ENCODE assay signal across 2 cellular contexts in the genomic region with DNA sequence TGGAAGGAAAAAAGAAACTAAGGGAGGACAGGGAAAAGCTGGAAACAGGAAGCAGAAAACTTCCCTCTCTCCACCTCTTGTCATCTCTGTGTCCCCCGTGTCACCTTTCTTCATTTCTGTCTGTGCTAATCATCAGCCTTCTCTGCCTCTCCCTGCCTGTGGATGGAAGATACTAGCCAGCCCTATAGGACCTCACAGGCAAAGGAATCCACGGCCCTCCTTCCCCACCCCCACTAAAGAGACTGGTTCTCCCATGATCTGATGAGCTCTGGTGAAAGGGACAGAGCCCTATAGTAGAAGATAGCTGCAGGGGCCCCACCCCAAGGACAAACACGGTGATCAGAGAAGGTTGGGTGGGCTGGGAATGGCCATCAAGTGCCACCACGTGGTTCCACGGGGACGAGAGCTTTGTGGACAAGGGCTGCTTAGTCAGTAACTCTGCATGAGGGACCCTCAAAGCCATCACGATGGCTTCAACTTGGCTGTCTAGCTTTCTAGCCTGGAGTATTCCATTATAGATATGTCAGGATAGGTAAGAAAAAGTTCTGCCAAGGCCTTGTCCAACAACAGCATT.
TF ChIP-seq lines count a peak whose summit lies in the region.

No MANE protein-coding gene starts in this region.

TF ChIP-seq in IMR-90, 13 proteins besides CTCF, POLR2A, EP300 and RAD21:
- TF ChIP-seq RCOR1 (IDR thresholded peaks at IDR 0.05; ENCODE audit: insufficient replicate concordance, low read length) (no peak), RFX5 (IDR thresholded peaks at IDR 0.05; ENCODE audit: low read depth, low read length) (no peak), MXI1 (IDR thresholded peaks at IDR 0.05; ENCODE audit: borderline replicate concordance, low read depth, low read length) (no peak), MAZ (IDR thresholded peaks at IDR 0.05; ENCODE audit: borderline replicate concordance, low read depth, low read length) (no peak), NFE2L2 (IDR thresholded peaks at IDR 0.05; ENCODE audit: low read depth, low read length) (no peak), CEBPB (IDR thresholded peaks at IDR 0.05; ENCODE audit: low read depth, low read length) (no peak), CHD1 (IDR thresholded peaks at IDR 0.05; ENCODE audit: low read depth, low read length) (no peak), FOS (IDR thresholded peaks at IDR 0.05; ENCODE audit: low read depth, low read length) (no peak), SMC3 (IDR thresholded peaks at IDR 0.05; ENCODE audit: low read depth, low read length) (no peak)
- TF ChIP-seq, protein P1, sequence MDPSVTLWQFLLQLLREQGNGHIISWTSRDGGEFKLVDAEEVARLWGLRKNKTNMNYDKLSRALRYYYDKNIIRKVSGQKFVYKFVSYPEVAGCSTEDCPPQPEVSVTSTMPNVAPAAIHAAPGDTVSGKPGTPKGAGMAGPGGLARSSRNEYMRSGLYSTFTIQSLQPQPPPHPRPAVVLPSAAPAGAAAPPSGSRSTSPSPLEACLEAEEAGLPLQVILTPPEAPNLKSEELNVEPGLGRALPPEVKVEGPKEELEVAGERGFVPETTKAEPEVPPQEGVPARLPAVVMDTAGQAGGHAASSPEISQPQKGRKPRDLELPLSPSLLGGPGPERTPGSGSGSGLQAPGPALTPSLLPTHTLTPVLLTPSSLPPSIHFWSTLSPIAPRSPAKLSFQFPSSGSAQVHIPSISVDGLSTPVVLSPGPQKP (IDR thresholded peaks at IDR 0.05; ENCODE audit: borderline replicate concordance, low read depth, low read length), result no peak
TF ChIP-seq in IMR-90: peak in this region for 0.

TF ChIP-seq in K562, 482 proteins besides CTCF, POLR2A, EP300 and RAD21 (continues in another document):
- TF ChIP-seq EP400 (IDR thresholded peaks at IDR 0.05) (no peak; the same call in 1 of the 2 replicates), CTCFL (IDR thresholded peaks at IDR 0.05; ENCODE audit: borderline replicate concordance, insufficient read depth, low read depth, low read length, poor library complexity, severe bottlenecking) (no peak), GATA2 (CRISPR knock-in tag; IDR thresholded peaks at IDR 0.05) (no peak), SOX6 (IDR thresholded peaks at IDR 0.05) (no peak), SMARCA4 (IDR thresholded peaks at IDR 0.05) (peak; percentile 54; the same call in 1 of the 2 replicates), ZFP30 (CRISPR knock-in tag; IDR thresholded peaks at IDR 0.05; ENCODE audit: borderline replicate concordance) (no peak), ARID1B (IDR thresholded peaks at IDR 0.05) (peak; percentile 65), ESRRA (IDR thresholded peaks at IDR 0.05; ENCODE audit: borderline replicate concordance, low read depth) (no peak), ZC3H11A (IDR thresholded peaks at IDR 0.05; ENCODE audit: low read depth, low read length) (no peak), CBFB (CRISPR knock-in tag; IDR thresholded peaks at IDR 0.05) (no peak), PRMT5 (CRISPR knock-in tag; IDR thresholded peaks at IDR 0.05) (no peak), TAL1 (IDR thresholded peaks at IDR 0.05) (peak; percentile 49; the same call in 1 of the 2 replicates), MCM2 (IDR thresholded peaks at IDR 0.05; ENCODE audit: low read depth) (no peak), ZBTB9 (CRISPR knock-in tag; IDR thresholded peaks at IDR 0.05) (no peak), SIRT6 (IDR thresholded peaks at IDR 0.05; ENCODE audit: low read depth, low read length) (no peak), ZBTB2 (IDR thresholded peaks at IDR 0.05) (peak; percentile 34; the same call in 1 of the 2 replicates), HCFC1 (IDR thresholded peaks at IDR 0.05; ENCODE audit: low read depth, low read length) (no peak), TRIM24 (IDR thresholded peaks at IDR 0.05) (0 out of 4 replicates have a peak, but pooled peaks of 1 of the 2 experiments have one; percentile 17), SPI1 (IDR thresholded peaks at IDR 0.05; ENCODE audit: borderline replicate concordance, low read depth, low read length) (no peak), ZNF592 (IDR thresholded peaks at IDR 0.05) (peak; percentile 89), SMAD1 (IDR thresholded peaks at IDR 0.05; ENCODE audit: low read depth, low read length, partially characterized antibody) (no peak), TGIF2 (CRISPR knock-in tag; IDR thresholded peaks at IDR 0.05) (no peak), L3MBTL2 (IDR thresholded peaks at IDR 0.05) (peak; percentile 84), ZZZ3 (IDR thresholded peaks at IDR 0.05) (no peak), HDAC1 (IDR thresholded peaks at IDR 0.05) (0 out of 4 replicates have a peak, but pooled peaks of 1 of the 2 experiments have one; percentile 19), JUNB (CRISPR knock-in tag; conservative IDR thresholded peaks at IDR 0.05) (no peak), TCFL5 (CRISPR knock-in tag; conservative IDR thresholded peaks at IDR 0.05) (no peak), POLR2G (IDR thresholded peaks at IDR 0.05; ENCODE audit: low read depth, low read length) (no peak), RB1 (IDR thresholded peaks at IDR 0.05; ENCODE audit: low read depth) (no peak), ETV6 (IDR thresholded peaks at IDR 0.05; ENCODE audit: borderline replicate concordance in 1 of 2, low read depth in 2 of 2, low read length in 1 of 2) (no peak), ETV6 (CRISPR knock-in tag; IDR thresholded peaks at IDR 0.05; ENCODE audit: borderline replicate concordance) (no peak), TCF3 (CRISPR knock-in tag; IDR thresholded peaks at IDR 0.05) (peak; percentile 65), CBFA2T3 (IDR thresholded peaks at IDR 0.05) (peak; percentile 71)
- TF ChIP-seq, protein P2, sequence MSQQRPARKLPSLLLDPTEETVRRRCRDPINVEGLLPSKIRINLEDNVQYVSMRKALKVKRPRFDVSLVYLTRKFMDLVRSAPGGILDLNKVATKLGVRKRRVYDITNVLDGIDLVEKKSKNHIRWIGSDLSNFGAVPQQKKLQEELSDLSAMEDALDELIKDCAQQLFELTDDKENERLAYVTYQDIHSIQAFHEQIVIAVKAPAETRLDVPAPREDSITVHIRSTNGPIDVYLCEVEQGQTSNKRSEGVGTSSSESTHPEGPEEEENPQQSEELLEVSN (IDR thresholded peaks at IDR 0.05; ENCODE audit: borderline replicate concordance in 1 of 2, extremely low read depth in 1 of 2, insufficient read depth in 1 of 2, insufficient read length in 1 of 2, low read depth in 1 of 2, low read length in 1 of 2, poor library complexity in 1 of 2, severe bottlenecking in 1 of 2), result peak; percentile 62 to 69
- TF ChIP-seq, protein P3, sequence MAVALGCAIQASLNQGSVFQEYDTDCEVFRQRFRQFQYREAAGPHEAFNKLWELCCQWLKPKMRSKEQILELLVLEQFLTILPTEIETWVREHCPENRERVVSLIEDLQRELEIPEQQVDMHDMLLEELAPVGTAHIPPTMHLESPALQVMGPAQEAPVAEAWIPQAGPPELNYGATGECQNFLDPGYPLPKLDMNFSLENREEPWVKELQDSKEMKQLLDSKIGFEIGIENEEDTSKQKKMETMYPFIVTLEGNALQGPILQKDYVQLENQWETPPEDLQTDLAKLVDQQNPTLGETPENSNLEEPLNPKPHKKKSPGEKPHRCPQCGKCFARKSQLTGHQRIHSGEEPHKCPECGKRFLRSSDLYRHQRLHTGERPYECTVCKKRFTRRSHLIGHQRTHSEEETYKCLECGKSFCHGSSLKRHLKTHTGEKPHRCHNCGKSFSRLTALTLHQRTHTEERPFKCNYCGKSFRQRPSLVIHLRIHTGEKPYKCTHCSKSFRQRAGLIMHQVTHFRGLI (CRISPR knock-in tag; IDR thresholded peaks at IDR 0.05), result no peak
- TF ChIP-seq, protein P4, sequence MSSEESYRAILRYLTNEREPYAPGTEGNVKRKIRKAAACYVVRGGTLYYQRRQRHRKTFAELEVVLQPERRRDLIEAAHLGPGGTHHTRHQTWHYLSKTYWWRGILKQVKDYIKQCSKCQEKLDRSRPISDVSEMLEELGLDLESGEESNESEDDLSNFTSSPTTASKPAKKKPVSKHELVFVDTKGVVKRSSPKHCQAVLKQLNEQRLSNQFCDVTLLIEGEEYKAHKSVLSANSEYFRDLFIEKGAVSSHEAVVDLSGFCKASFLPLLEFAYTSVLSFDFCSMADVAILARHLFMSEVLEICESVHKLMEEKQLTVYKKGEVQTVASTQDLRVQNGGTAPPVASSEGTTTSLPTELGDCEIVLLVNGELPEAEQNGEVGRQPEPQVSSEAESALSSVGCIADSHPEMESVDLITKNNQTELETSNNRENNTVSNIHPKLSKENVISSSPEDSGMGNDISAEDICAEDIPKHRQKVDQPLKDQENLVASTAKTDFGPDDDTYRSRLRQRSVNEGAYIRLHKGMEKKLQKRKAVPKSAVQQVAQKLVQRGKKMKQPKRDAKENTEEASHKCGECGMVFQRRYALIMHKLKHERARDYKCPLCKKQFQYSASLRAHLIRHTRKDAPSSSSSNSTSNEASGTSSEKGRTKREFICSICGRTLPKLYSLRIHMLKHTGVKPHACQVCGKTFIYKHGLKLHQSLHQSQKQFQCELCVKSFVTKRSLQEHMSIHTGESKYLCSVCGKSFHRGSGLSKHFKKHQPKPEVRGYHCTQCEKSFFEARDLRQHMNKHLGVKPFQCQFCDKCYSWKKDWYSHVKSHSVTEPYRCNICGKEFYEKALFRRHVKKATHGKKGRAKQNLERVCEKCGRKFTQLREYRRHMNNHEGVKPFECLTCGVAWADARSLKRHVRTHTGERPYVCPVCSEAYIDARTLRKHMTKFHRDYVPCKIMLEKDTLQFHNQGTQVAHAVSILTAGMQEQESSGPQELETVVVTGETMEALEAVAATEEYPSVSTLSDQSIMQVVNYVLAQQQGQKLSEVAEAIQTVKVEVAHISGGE (CRISPR knock-in tag; IDR thresholded peaks at IDR 0.05), result no peak
- TF ChIP-seq, protein P5, sequence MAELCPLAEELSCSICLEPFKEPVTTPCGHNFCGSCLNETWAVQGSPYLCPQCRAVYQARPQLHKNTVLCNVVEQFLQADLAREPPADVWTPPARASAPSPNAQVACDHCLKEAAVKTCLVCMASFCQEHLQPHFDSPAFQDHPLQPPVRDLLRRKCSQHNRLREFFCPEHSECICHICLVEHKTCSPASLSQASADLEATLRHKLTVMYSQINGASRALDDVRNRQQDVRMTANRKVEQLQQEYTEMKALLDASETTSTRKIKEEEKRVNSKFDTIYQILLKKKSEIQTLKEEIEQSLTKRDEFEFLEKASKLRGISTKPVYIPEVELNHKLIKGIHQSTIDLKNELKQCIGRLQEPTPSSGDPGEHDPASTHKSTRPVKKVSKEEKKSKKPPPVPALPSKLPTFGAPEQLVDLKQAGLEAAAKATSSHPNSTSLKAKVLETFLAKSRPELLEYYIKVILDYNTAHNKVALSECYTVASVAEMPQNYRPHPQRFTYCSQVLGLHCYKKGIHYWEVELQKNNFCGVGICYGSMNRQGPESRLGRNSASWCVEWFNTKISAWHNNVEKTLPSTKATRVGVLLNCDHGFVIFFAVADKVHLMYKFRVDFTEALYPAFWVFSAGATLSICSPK (IDR thresholded peaks at IDR 0.05; ENCODE audit: borderline replicate concordance), result no peak
